ENCODE assay signal across 8 cellular contexts in genomic region chr7:44200699-44201461, GRCh38. TPM values are rescaled to one million over a fixed set of nuclear protein-coding genes. Genes with fewer than 3 reads are reported as not detected.
DNase-seq lines count a peak whose midpoint lies in the region; ATAC-seq and TF ChIP-seq lines count a peak whose summit lies in the region.

YKT6 (plus strand) TSS chr7:44200978; CDS start chr7:44201136, 158 bp downstream.

- H3K27me3 Mint-ChIP-seq in T-helper 17 cell = peaks cover 10% of the 10 kb centered on the region

- H3K27ac ChIP-seq in right cardiac atrium (ENCODE audit: low read length) (peak within 1 kb of the TSS; percentile 56), uterus (peak within 1 kb of the TSS; percentile 55 to 78)

- H3K4me1 ChIP-seq in right cardiac atrium (ENCODE audit: control insufficient read depth, insufficient read depth, low read length) = peaks cover 3% of the 10 kb centered on the region
- H3K4me1 ChIP-seq in uterus = no peaks in the 10 kb centered on the region

- H3K9me3 ChIP-seq in T-helper 17 cell (ENCODE audit: control insufficient read depth, low read length, poor library complexity, severe bottlenecking) (no peaks in the 10 kb centered on the region), right cardiac atrium (ENCODE audit: control insufficient read depth, low read length) (no peaks in the 10 kb centered on the region), uterus (no peaks in the 10 kb centered on the region)

- H3K27me3 ChIP-seq in right cardiac atrium (ENCODE audit: control insufficient read depth, insufficient read depth) (no peaks in the 10 kb centered on the region), uterus (no peaks in the 10 kb centered on the region)

- peak within 1 kb of the TSS; percentile 89 for H3K4me3 Mint-ChIP-seq in T-helper 17 cell

- H3K36me3 Mint-ChIP-seq in T-helper 17 cell (ENCODE audit: low read depth) = peaks cover 6% of the 10 kb centered on the region

- no peaks in the 10 kb centered on the region for H3K36me3 ChIP-seq in uterus

- peak within 1 kb of the TSS; percentile 92 for H3K4me3 ChIP-seq in right cardiac atrium (ENCODE audit: low read length)
- peak within 1 kb of the TSS; percentile 81 to 84 for H3K4me3 ChIP-seq in uterus

- intact Hi-C loops in right cardiac atrium (cut with DNase I) (loop anchor here in 1 of 4 donors (10.0 kb wide), 1 partner anchor 146 kb away; no protein-coding TSS in a partner anchor), uterus (cut with DNase I; ENCODE audit: low total_unique reads) (no loop called here)

- under 1% methylated on average over 58 of the region's 58 CpGs for WGBS in right cardiac atrium

- TF ChIP-seq CTCF in uterus (IDR thresholded peaks at IDR 0.05) = peak; percentile 33 to 80 (median 69)

- peak within 1 kb of the TSS; percentile 67 for H3K27ac Mint-ChIP-seq in T-helper 17 cell

- peaks cover 26% of the 10 kb centered on the region for H3K4me1 Mint-ChIP-seq in T-helper 17 cell

- ATAC-seq in GM18498 (IDR thresholded peaks at IDR 0.05; ENCODE audit: unreplicated experiment) = peak; percentile 99
- peak; percentile 98 for ATAC-seq in HG02938 (IDR thresholded peaks at IDR 0.05; ENCODE audit: unreplicated experiment)
- ATAC-seq in T-helper 17 cell = peak; percentile 99
- peak; percentile 99 for ATAC-seq in right cardiac atrium

- DNase-seq in NCI-H1694 treated with DMSO at 0.1 percent for 48 hours (lab: John Stamatoyannopoulos, UW) (peak; percentile 94), T-helper 17 cell (peak; percentile 83 to 86 (median 86)), anterior cingulate cortex (lab: John Stamatoyannopoulos, UW) (peak; percentile 42 to 97 (median 88)), right cardiac atrium (peak; percentile 93 to 96 (median 96)), pulmonary artery endothelial cell (ENCODE audit: low read depth, low spot score) (peak; percentile 68), uterus (peak; percentile 90 to 91)

- peak; percentile 47 to 69 for TF ChIP-seq POLR2A in uterus (IDR thresholded peaks at IDR 0.05)

RNA-seq across cellular contexts. Expression of gene YKT6, which starts in this region (rescaled TPM):
- total RNA-seq in T-helper 17 cell = 10 to 100 TPM; 68.2 to 68.9 TPM
- total RNA-seq in right cardiac atrium = 10 to 100 TPM; 48.1 to 63.4 (median 52.2) TPM
- 38.8 TPM for polyA plus RNA-seq in right cardiac atrium
- total RNA-seq in pulmonary artery endothelial cell = 126 and 145 TPM in 2 replicates
- 10 to 100 TPM; 12.4 to 85.3 (median 49.4) TPM for total RNA-seq in uterus

Comparison
In these comparisons a context has a peak if more than half of its experiments do, and no peak if none do; other contexts are left out.
1. Peak in every context shown above with its lines: DNase-seq, ATAC-seq, H3K4me3 ChIP-seq and H3K27ac ChIP-seq.